ENCODE assay signal across 20 cellular contexts in genomic region chr12:42490261-42490842, GRCh38.
"Had no signal": no experiment of that assay in that cellular context is flagged by ENCODE, and none has a peak within 500 bp of the region (broad histone marks: within the 10 kb centered on the region; RNA-seq: fewer than 3 reads in every experiment).

No MANE protein-coding gene starts in this region.

- H3K9me3 Mint-ChIP-seq: dendritic cell treated with granulocyte-macrophage colony-stimulating factor and Interleukin-4, amounts not matched to agents 40 ng/mL and 50 ng/mL, for 4 days; effector memory CD8-positive, alpha-beta T cell; memory B cell; mesothelial cell of epicardium had no signal

- H3K36me3 Mint-ChIP-seq: memory B cell had no signal

- H3K27ac Mint-ChIP-seq: dendritic cell treated with granulocyte-macrophage colony-stimulating factor and Interleukin-4, amounts not matched to agents 40 ng/mL and 50 ng/mL, for 4 days; effector memory CD8-positive, alpha-beta T cell; memory B cell; mesothelial cell of epicardium had no signal

- H3K4me1 Mint-ChIP-seq: memory B cell had no signal

- DNase-seq: central memory CD4-positive, alpha-beta T cell; effector memory CD8-positive, alpha-beta T cell; foreskin keratinocyte; kidney; left cardiac atrium; left ventricle myocardium inferior; lower lobe of right lung; posterior cingulate gyrus; right cardiac atrium; spleen; stimulated activated CD4-positive, alpha-beta T cell treated with anti-CD3 and anti-CD28 coated beads, Interleukin-15, amount 100 ng/mL, for 24 hours; stimulated activated CD4-positive, alpha-beta T cell treated with anti-CD3 and anti-CD28 coated beads, Interleukin-1b, Interleukin-23, amount 100 ng/mL, for 48 hours; stimulated activated CD4-positive, alpha-beta T cell treated with anti-CD3 and anti-CD28 coated beads, Interleukin-4, amount 100 ng/mL, for 4 hours; stimulated activated naive CD4-positive, alpha-beta T cell; stomach; substantia nigra; trophoblast cell had no signal

- H3K4me3 Mint-ChIP-seq: dendritic cell treated with granulocyte-macrophage colony-stimulating factor and Interleukin-4, amounts not matched to agents 40 ng/mL and 50 ng/mL, for 4 days; effector memory CD8-positive, alpha-beta T cell; memory B cell; mesothelial cell of epicardium had no signal

- ATAC-seq: effector memory CD8-positive, alpha-beta T cell; foreskin keratinocyte; left cardiac atrium; lower lobe of right lung; right cardiac atrium had no signal

- H3K27me3 Mint-ChIP-seq: memory B cell had no signal
